ENCODE assay signal across 8 cellular contexts in genomic region chr6:27472182-27472616, GRCh38. TPM values are rescaled to one million over a fixed set of nuclear protein-coding genes. Genes with fewer than 3 reads are reported as not detected.
A peak's percentile ranks its signal among the peaks of the same experiment; 100 is the strongest.
DNase-seq lines count a peak whose midpoint lies in the region; ATAC-seq, FAIRE-seq and TF ChIP-seq lines count a peak whose summit lies in the region.

No MANE protein-coding gene starts in this region.

- H3K27ac ChIP-seq in HUES6 (ENCODE audit: low read depth, low read length) = peak overlapping the region; percentile 58; the same call in 1 of the 2 replicates
- peak overlapping the region; percentile 81 to 92 (median 87) for H3K27ac ChIP-seq in tibial nerve

- no peak for TF ChIP-seq POLR2A in tibial nerve (IDR thresholded peaks at IDR 0.05)

- H3K27me3 ChIP-seq in HUES6 (ENCODE audit: control insufficient read depth, insufficient read depth, low read length) = no peaks in the 10 kb centered on the region; the same call in 1 of the 2 replicates
- no peaks in the 10 kb centered on the region for H3K27me3 ChIP-seq in tibial nerve

- peak; percentile 47 for ATAC-seq in GM21447 (IDR thresholded peaks at IDR 0.05; ENCODE audit: unreplicated experiment)

- H3K4me1 Mint-ChIP-seq in activated naive CD4-positive, alpha-beta T cell treated with anti-CD3 and anti-CD28 coated beads for 36 hours (ENCODE audit: low read depth) = peaks cover 49% of the 10 kb centered on the region
- H3K4me1 Mint-ChIP-seq in osteocyte (ENCODE audit: unreplicated experiment) = peaks cover 43% of the 10 kb centered on the region

- no peak for FAIRE-seq in RCC 7860 (lab: Jason Lieb, UNC)

- peak; percentile 76 for DNase-seq in DMS114 treated with DMSO at 0.1 percent for 48 hours (lab: John Stamatoyannopoulos, UW; ENCODE audit: unreplicated experiment)
- DNase-seq in RCC 7860 (ENCODE audit: low spot score) = peak; percentile 39
- DNase-seq in activated naive CD4-positive, alpha-beta T cell treated with anti-CD3 and anti-CD28 coated beads for 36 hours = peak; percentile 87
- DNase-seq in globus pallidus (ENCODE audit: low spot score) = peak; percentile 36
- DNase-seq in osteocyte (ENCODE audit: extremely low spot score, unreplicated experiment) = no peak
- DNase-seq in tibial nerve (ENCODE audit: low spot score in 2 of 2) = peak in 1 of 2 donors; percentile 46

- CTCF ChIA-PET in activated naive CD4-positive, alpha-beta T cell treated with anti-CD3 and anti-CD28 coated beads for 36 hours (lab: Charles Lee) = interaction anchor here (1.2 kb wide), 1 partner anchor 315 kb away, joined by 5 read pairs; no protein-coding TSS in a partner anchor

- TF ChIP-seq CTCF in osteocyte (IDR thresholded peaks at IDR 0.05) (no peak), tibial nerve (IDR thresholded peaks at IDR 0.05) (no peak)

- TF ChIP-seq EP300 in tibial nerve (IDR thresholded peaks at IDR 0.05) = no peak

- H3K4me3 Mint-ChIP-seq in activated naive CD4-positive, alpha-beta T cell treated with anti-CD3 and anti-CD28 coated beads for 36 hours = peak overlapping the region; percentile 95
- H3K4me3 Mint-ChIP-seq in osteocyte (ENCODE audit: unreplicated experiment) = peak overlapping the region; percentile 99

- H3K4me1 ChIP-seq in HUES6 (ENCODE audit: control insufficient read depth, insufficient read depth, low read length) (peaks cover 9% of the 10 kb centered on the region), tibial nerve (peaks cover 0 to 28% (median 0%) of the 10 kb centered on the region in 4 donors)

- H3K36me3 ChIP-seq in HUES6 (ENCODE audit: control insufficient read depth, insufficient read depth, low read length) (peaks cover 27% of the 10 kb centered on the region), tibial nerve (peaks cover 2 to 28% (median 3%) of the 10 kb centered on the region in 3 donors)

- no peaks in the 10 kb centered on the region for H3K9me3 Mint-ChIP-seq in activated naive CD4-positive, alpha-beta T cell treated with anti-CD3 and anti-CD28 coated beads for 36 hours
- H3K9me3 Mint-ChIP-seq in osteocyte (ENCODE audit: unreplicated experiment) = no peaks in the 10 kb centered on the region

- H3K4me3 ChIP-seq in HUES6 (ENCODE audit: low read depth, low read length) = peak overlapping the region; percentile 82
- H3K4me3 ChIP-seq in tibial nerve = peak overlapping the region; percentile 61 to 82 (median 80)

- peak overlapping the region; percentile 78 for H3K9ac ChIP-seq in HUES6 (ENCODE audit: low read length)

- WGBS in tibial nerve, 2 donors = 0 to 3% methylated on average over 13 of the region's 13 CpGs

- no peaks in the 10 kb centered on the region for H3K27me3 Mint-ChIP-seq in activated naive CD4-positive, alpha-beta T cell treated with anti-CD3 and anti-CD28 coated beads for 36 hours (ENCODE audit: low read depth)
- H3K27me3 Mint-ChIP-seq in osteocyte (ENCODE audit: unreplicated experiment) = no peaks in the 10 kb centered on the region

- H3K36me3 Mint-ChIP-seq in activated naive CD4-positive, alpha-beta T cell treated with anti-CD3 and anti-CD28 coated beads for 36 hours (ENCODE audit: low read depth) = peaks cover 44% of the 10 kb centered on the region
- H3K36me3 Mint-ChIP-seq in osteocyte (ENCODE audit: unreplicated experiment) = peaks cover 29% of the 10 kb centered on the region

- H3K9me3 ChIP-seq in HUES6 (ENCODE audit: control insufficient read depth, insufficient read depth, low read depth, low read length) (peaks cover 9% of the 10 kb centered on the region; the same call in 1 of the 2 replicates), tibial nerve (no peaks in the 10 kb centered on the region)

- H3K27ac Mint-ChIP-seq in activated naive CD4-positive, alpha-beta T cell treated with anti-CD3 and anti-CD28 coated beads for 36 hours = peak overlapping the region; percentile 95
- H3K27ac Mint-ChIP-seq in osteocyte (ENCODE audit: unreplicated experiment) = peak overlapping the region; percentile 91

- intact Hi-C loops in activated naive CD4-positive, alpha-beta T cell treated with anti-CD3 and anti-CD28 coated beads for 36 hours (cut with micrococcal nuclease) = loop anchor here (1.0 to 10.0 kb wide), 11 partner anchors 23 to 1513 kb away; partner anchors contain the start of genes ABT1 and ZNF165

RNA-seq across cellular contexts. Expression of gene ZNF184, which starts 0.7 kb away (rescaled TPM):
- 10 to 100 TPM; 13.0 to 14.3 TPM for total RNA-seq in activated naive CD4-positive, alpha-beta T cell treated with anti-CD3 and anti-CD28 coated beads for 36 hours
- total RNA-seq in osteocyte (9.5 and 10.7 TPM in 2 replicates), tibial nerve (10 to 100 TPM in 2 of 4 donors, 1 to 10 TPM in 2; 6.1 to 10.7 (median 8.9) TPM)
